In the genomic region with DNA sequence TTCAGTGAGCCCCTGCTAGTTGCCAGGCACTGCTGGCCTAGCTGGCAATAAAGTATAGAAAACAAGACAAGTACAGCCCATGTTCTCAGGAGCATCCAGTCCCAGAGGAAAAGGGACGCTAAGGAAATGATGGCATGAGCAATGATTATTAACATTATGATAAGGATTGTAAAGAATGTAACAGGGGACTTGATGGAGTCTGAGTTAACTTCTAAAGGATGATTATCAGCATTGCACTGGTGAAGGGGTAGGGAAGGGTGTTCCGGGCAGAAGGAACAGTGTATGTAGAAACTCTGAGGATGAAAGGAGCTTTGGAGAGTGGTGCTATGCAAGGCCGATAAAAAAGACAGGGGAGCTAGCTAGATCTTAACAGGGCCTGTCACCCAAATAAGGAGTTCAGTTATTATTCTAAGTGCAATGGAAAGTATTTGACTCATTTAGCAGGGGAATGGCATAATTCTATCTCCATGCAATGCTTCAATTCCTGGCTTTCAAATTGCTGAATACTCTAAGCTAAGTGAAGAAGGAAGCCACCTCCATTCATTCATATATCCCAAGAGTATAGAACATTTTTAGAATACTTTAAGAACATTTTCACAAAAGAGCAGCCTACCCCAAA, we compare ENCODE assay signal across 1 cellular context.
TF ChIP-seq lines count a peak whose summit lies in the region.

No MANE protein-coding gene starts in this region.

TF ChIP-seq in endothelial cell of umbilical vein, 7 proteins besides CTCF, POLR2A, EP300 and RAD21:
- TF ChIP-seq POLR2AphosphoS5 (IDR thresholded peaks at IDR 0.05; ENCODE audit: insufficient read depth, low read depth, low read length) = no peak
- TF ChIP-seq GATA2 (IDR thresholded peaks at IDR 0.05; ENCODE audit: insufficient read depth, insufficient read length, low read depth, low read length) = peak; percentile 78
